ENCODE assay signal across 8 cellular contexts in the genomic region with DNA sequence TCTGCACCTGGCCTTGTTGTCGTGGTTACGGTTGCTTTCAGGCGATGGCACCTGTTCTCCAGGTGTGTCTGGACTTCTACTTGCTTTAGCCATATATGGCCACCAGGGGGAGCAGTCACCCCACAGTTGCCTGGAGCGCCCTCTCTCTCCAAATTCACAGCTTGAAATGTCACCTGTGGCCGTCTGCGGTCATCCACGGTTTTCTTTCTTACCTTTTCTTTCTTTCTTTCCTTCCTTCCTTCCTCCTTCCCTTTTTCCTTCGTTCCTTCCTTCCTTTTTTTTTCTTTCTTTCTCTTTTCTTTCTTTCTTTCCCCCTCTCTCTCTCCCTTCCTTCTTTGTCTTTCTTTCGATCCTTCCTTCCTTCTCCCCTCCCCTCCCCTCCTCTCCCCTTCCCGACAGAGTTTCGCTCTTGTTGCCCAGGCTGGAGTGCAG.
A peak's percentile ranks its signal among the peaks of the same experiment; 100 is the strongest.
DNase-seq lines count a peak whose midpoint lies in the region; ATAC-seq and TF ChIP-seq lines count a peak whose summit lies in the region.

No MANE protein-coding gene starts in this region.

- intact Hi-C loops in Calu3 (cut with micrococcal nuclease; ENCODE audit: unreplicated experiment) (no loop called here), MCF 10A (cut with micrococcal nuclease) (loop anchor here (1.0 kb wide), 1 partner anchor 292 kb away; no protein-coding TSS in a partner anchor), posterior vena cava (cut with DNase I) (no loop called here)

- CTCF ChIA-PET in Calu3 (lab: Charles Lee) = interaction anchor here (0.6 kb wide), 1 partner anchor 506 kb away, joined by 5 read pairs; no protein-coding TSS in a partner anchor
- CTCF ChIA-PET in MCF 10A (lab: Yijun Ruan, JAX) = no interaction called here

- peak overlapping the region; percentile 79 for H3K27ac Mint-ChIP-seq in Calu3 (ENCODE audit: unreplicated experiment)
- H3K27ac Mint-ChIP-seq in MCF 10A (ENCODE audit: low read depth, unreplicated experiment) = no peak overlapping the region

- H3K36me3 Mint-ChIP-seq in Calu3 (ENCODE audit: insufficient read depth, unreplicated experiment) (peaks cover 4% of the 10 kb centered on the region), MCF 10A (ENCODE audit: insufficient read depth, unreplicated experiment) (peaks cover 13% of the 10 kb centered on the region)

- H3K27me3 Mint-ChIP-seq in Calu3 (ENCODE audit: unreplicated experiment) (no peaks in the 10 kb centered on the region), MCF 10A (ENCODE audit: insufficient read depth, unreplicated experiment) (no peaks in the 10 kb centered on the region)

- BruUV-seq in Calu3 (replicated peaks; lab: Mats Ljungman, UMichigan) (no TSS peak), MCF 10A (replicated peaks; lab: Mats Ljungman, UMichigan) (no TSS peak)

- TF ChIP-seq CTCF in Calu3 (IDR thresholded peaks at IDR 0.05; ENCODE audit: unreplicated experiment) (peak; percentile 61), VCaP (conservative IDR thresholded peaks at IDR 0.05) (peak; percentile 75), MCF 10A (IDR thresholded peaks at IDR 0.05; ENCODE audit: unreplicated experiment) (peak; percentile 77)

- H3K9me3 Mint-ChIP-seq in Calu3 (ENCODE audit: low read depth, unreplicated experiment) (no peaks in the 10 kb centered on the region), MCF 10A (ENCODE audit: unreplicated experiment) (no peaks in the 10 kb centered on the region)

- no peak overlapping the region for H3K4me3 Mint-ChIP-seq in Calu3 (ENCODE audit: low read depth, unreplicated experiment)
- H3K4me3 Mint-ChIP-seq in MCF 10A (ENCODE audit: unreplicated experiment) = no peak overlapping the region

- no peaks in the 10 kb centered on the region for H3K4me1 Mint-ChIP-seq in Calu3 (ENCODE audit: low read depth, unreplicated experiment)
- H3K4me1 Mint-ChIP-seq in MCF 10A (ENCODE audit: insufficient read depth, unreplicated experiment) = no peaks in the 10 kb centered on the region

- ATAC-seq in GM21723 (IDR thresholded peaks at IDR 0.05; ENCODE audit: unreplicated experiment) = peak; percentile 86

- POLR2A ChIA-PET in MCF 10A (lab: Yijun Ruan, JAX) = interaction anchor here (0.7 kb wide), 1 partner anchor 28 kb away, joined by 3 read pairs; no protein-coding TSS in a partner anchor

- peak; percentile 70 for DNase-seq in Calu3
- peak; percentile 87 for DNase-seq in NCI-H1417 treated with DMSO at 0.1 percent for 48 hours (lab: John Stamatoyannopoulos, UW)
- peak; percentile 56 for DNase-seq in MCF 10A (ENCODE audit: unreplicated experiment)
- DNase-seq in left kidney (ENCODE audit: low read depth, low spot score) = peak; percentile 77
- DNase-seq in stimulated activated CD8-positive, alpha-beta memory T cell treated with anti-CD3 and anti-CD28 coated beads, Interleukin-15, amount 100 ng/mL, for 1 hour (ENCODE audit: low read depth) = peak; percentile 49
- DNase-seq in posterior vena cava (ENCODE audit: low spot score) = no peak

- H3K27ac ChIP-seq in VCaP = no peak overlapping the region
